In genomic region chr11:65870307-65870658, GRCh38 we compare ENCODE assay signal across 15 cellular contexts. TPM values are rescaled to one million over a fixed set of nuclear protein-coding genes. Genes with fewer than 3 reads are reported as not detected.
DNase-seq lines count a peak whose midpoint lies in the region; ATAC-seq, FAIRE-seq and TF ChIP-seq lines count a peak whose summit lies in the region.
"Had no signal": no experiment of that assay in that cellular context is flagged by ENCODE, and none has a peak within 500 bp of the region (broad histone marks: within the 10 kb centered on the region; RNA-seq: fewer than 3 reads in every experiment).

No MANE protein-coding gene starts in this region.

- no peaks in the 10 kb centered on the region; a peak in 1 of 5 replicates for H3K27me3 ChIP-seq in HepG2 (ENCODE audit: control insufficient read depth in 1 of 2, insufficient read depth in 2 of 2, low read length in 2 of 2)
- no peaks in the 10 kb centered on the region for H3K27me3 ChIP-seq in stomach smooth muscle (ENCODE audit: control insufficient read depth in 1 of 2, insufficient read depth in 2 of 2, low read length in 2 of 2)
- no peaks in the 10 kb centered on the region for H3K27me3 ChIP-seq in hepatocyte
- H3K27me3 ChIP-seq: body of pancreas, upper lobe of right lung had no signal

- H3K4me2 ChIP-seq in HepG2 (ENCODE audit: low read depth, low read length) (peak overlapping the region; percentile 71), hepatocyte (no peak overlapping the region)

- no peaks in the 10 kb centered on the region for H3K9me3 Mint-ChIP-seq in activated naive CD4-positive, alpha-beta T cell treated with anti-CD3 and anti-CD28 coated beads, Interleukin-2, amount 50 U/mL, for 24 hours
- H3K9me3 Mint-ChIP-seq in activated naive CD4-positive, alpha-beta T cell treated with anti-CD3 and anti-CD28 coated beads for 36 hours, result no peaks in the 10 kb centered on the region
- no peaks in the 10 kb centered on the region for H3K9me3 Mint-ChIP-seq in activated T-helper 17 cell treated with anti-CD3 and anti-CD28 coated beads, Interleukin-2, amount 50 U/mL, for 72 hours

- FAIRE-seq in HepG2 (lab: Jason Lieb, UNC), result no peak

- no peak overlapping the region for H2AFZ ChIP-seq in HepG2 (ENCODE audit: low read length)
- no peak overlapping the region for H2AFZ ChIP-seq in hepatocyte

- H3K9me2 ChIP-seq in hepatocyte (replicated peaks; ENCODE audit: insufficient read depth), result no peaks in the 10 kb centered on the region

- ATAC-seq in activated T-helper 17 cell treated with anti-CD3 and anti-CD28 coated beads, Interleukin-2, amount 50 U/mL, for 72 hours (replicated peaks), result no peak
- peak; percentile 4 for ATAC-seq in HepG2
- ATAC-seq: body of pancreas, upper lobe of right lung had no signal

- H3K9me3 ChIP-seq in HepG2 (ENCODE audit: low read length) (no peaks in the 10 kb centered on the region), stomach smooth muscle (ENCODE audit: control insufficient read depth in 2 of 2, low read length in 2 of 2) (no peaks in the 10 kb centered on the region), hepatocyte (ENCODE audit: low read depth) (no peaks in the 10 kb centered on the region)
- H3K9me3 ChIP-seq: body of pancreas, upper lobe of right lung had no signal

- no TSS peak for BruUV-seq in HepG2 (replicated peaks; lab: Mats Ljungman, UMichigan)

- no peak for TF ChIP-seq POLR2A in HepG2 (IDR thresholded peaks at IDR 0.05; ENCODE audit: insufficient read depth in 1 of 2, low read depth in 2 of 2, low read length in 2 of 2)

- no peaks in the 10 kb centered on the region for H3K79me2 ChIP-seq in HepG2 (ENCODE audit: insufficient read depth, low read length)
- no peaks in the 10 kb centered on the region for H3K79me2 ChIP-seq in hepatocyte

- POLR2A ChIA-PET in HepG2 (lab: Yijun Ruan, JAX), result interaction anchor here (1.0 to 8.9 kb wide), 4 partner anchors 11 to 20 kb away, joined by 3 to 81 read pairs (median 15); partner anchors contain the start of genes CCDC85B, CFL1, FIBP and MUS81

- no peak overlapping the region for H3K27ac Mint-ChIP-seq in activated naive CD4-positive, alpha-beta T cell treated with anti-CD3 and anti-CD28 coated beads, Interleukin-2, amount 50 U/mL, for 24 hours
- H3K27ac Mint-ChIP-seq in activated naive CD4-positive, alpha-beta T cell treated with anti-CD3 and anti-CD28 coated beads for 36 hours, result no peak overlapping the region
- H3K27ac Mint-ChIP-seq in activated T-helper 17 cell treated with anti-CD3 and anti-CD28 coated beads, Interleukin-2, amount 50 U/mL, for 72 hours, result peak overlapping the region; percentile 46

- no peak for DNase-seq in activated naive CD4-positive, alpha-beta T cell treated with anti-CD3 and anti-CD28 coated beads for 36 hours
- DNase-seq in HepG2 (ENCODE audit: low spot score) (no peak), DMS153 treated with DMSO at 0.1 percent for 48 hours (lab: John Stamatoyannopoulos, UW; ENCODE audit: unreplicated experiment) (no peak), hepatocyte (ENCODE audit: low spot score) (no peak), NCI-H2196 (lab: John Stamatoyannopoulos, UW; ENCODE audit: unreplicated experiment) (no peak)
- DNase-seq: activated CD4-positive, alpha-beta T cell treated with anti-CD3 and anti-CD28 coated beads for 4 hours; DND-41; KG1; NCI-H2029 treated with DMSO at 0.1 percent for 48 hours; nucleus accumbens; upper lobe of right lung had no signal

- intact Hi-C loops in activated naive CD4-positive, alpha-beta T cell treated with anti-CD3 and anti-CD28 coated beads for 36 hours (cut with micrococcal nuclease), result no loop called here
- intact Hi-C loops in HepG2 (cut with micrococcal nuclease; ENCODE audit: unreplicated experiment), result no loop called here

- no peak for TF ChIP-seq CTCF in HepG2 (CRISPR knock-in tag; IDR thresholded peaks at IDR 0.05)
- no peak for TF ChIP-seq CTCF in hepatocyte (IDR thresholded peaks at IDR 0.05; ENCODE audit: poor library complexity)

- H3K9ac ChIP-seq in HepG2 (ENCODE audit: insufficient read depth, low read depth, low read length) (no peak overlapping the region), stomach smooth muscle (ENCODE audit: low read length in 2 of 2) (no peak overlapping the region)

- no peak for TF ChIP-seq EP300 in HepG2 (IDR thresholded peaks at IDR 0.05; ENCODE audit: low read depth in 2 of 2, low read length in 2 of 2)
- no peak for TF ChIP-seq EP300 in HepG2 (CRISPR knock-in tag; IDR thresholded peaks at IDR 0.05; ENCODE audit: borderline replicate concordance)

- H3K36me3 Mint-ChIP-seq in activated naive CD4-positive, alpha-beta T cell treated with anti-CD3 and anti-CD28 coated beads, Interleukin-2, amount 50 U/mL, for 24 hours, result no peaks in the 10 kb centered on the region
- H3K36me3 Mint-ChIP-seq in activated naive CD4-positive, alpha-beta T cell treated with anti-CD3 and anti-CD28 coated beads for 36 hours (ENCODE audit: low read depth), result peaks cover 6% of the 10 kb centered on the region
- peaks cover 27% of the 10 kb centered on the region for H3K36me3 Mint-ChIP-seq in activated T-helper 17 cell treated with anti-CD3 and anti-CD28 coated beads, Interleukin-2, amount 50 U/mL, for 72 hours (ENCODE audit: low read depth)

- TF ChIP-seq RAD21 in HepG2 (CRISPR knock-in tag; IDR thresholded peaks at IDR 0.05), result no peak

- CTCF ChIA-PET in activated naive CD4-positive, alpha-beta T cell treated with anti-CD3 and anti-CD28 coated beads for 36 hours (lab: Charles Lee), result interaction anchor here (1.1 to 5.0 kb wide), 2 partner anchors 16 to 21 kb away, joined by 3 to 57 read pairs; partner anchors contain the start of genes CCDC85B and FIBP
- CTCF ChIA-PET in HepG2 (lab: Yijun Ruan, JAX; ENCODE audit: low intra/inter-chr PET ratio, low total read pairs), result no interaction called here

- H3K4me1 ChIP-seq in HepG2 (ENCODE audit: insufficient read depth, low read length) (peaks cover 22% of the 10 kb centered on the region), stomach smooth muscle (ENCODE audit: control insufficient read depth, insufficient read depth, low read length) (peaks cover 44% of the 10 kb centered on the region), hepatocyte (ENCODE audit: insufficient read depth) (no peaks in the 10 kb centered on the region)

- H3K4me3 Mint-ChIP-seq in activated naive CD4-positive, alpha-beta T cell treated with anti-CD3 and anti-CD28 coated beads, Interleukin-2, amount 50 U/mL, for 24 hours, result peak overlapping the region; percentile 33
- H3K4me3 Mint-ChIP-seq in activated naive CD4-positive, alpha-beta T cell treated with anti-CD3 and anti-CD28 coated beads for 36 hours, result no peak overlapping the region
- H3K4me3 Mint-ChIP-seq in activated T-helper 17 cell treated with anti-CD3 and anti-CD28 coated beads, Interleukin-2, amount 50 U/mL, for 72 hours, result peak overlapping the region; percentile 29

- H3K27ac ChIP-seq in HepG2 (ENCODE audit: extremely low read length, insufficient read depth, low read length) (no peak overlapping the region), stomach smooth muscle (ENCODE audit: low read length) (peak overlapping the region; percentile 89), hepatocyte (no peak overlapping the region)
- H3K27ac ChIP-seq: upper lobe of right lung had no signal

- no peaks in the 10 kb centered on the region for H3K27me3 Mint-ChIP-seq in activated naive CD4-positive, alpha-beta T cell treated with anti-CD3 and anti-CD28 coated beads, Interleukin-2, amount 50 U/mL, for 24 hours
- no peaks in the 10 kb centered on the region for H3K27me3 Mint-ChIP-seq in activated naive CD4-positive, alpha-beta T cell treated with anti-CD3 and anti-CD28 coated beads for 36 hours (ENCODE audit: low read depth)
- no peaks in the 10 kb centered on the region for H3K27me3 Mint-ChIP-seq in activated T-helper 17 cell treated with anti-CD3 and anti-CD28 coated beads, Interleukin-2, amount 50 U/mL, for 72 hours

- H4K20me1 ChIP-seq in HepG2 (ENCODE audit: insufficient read depth, low read length), result no peaks in the 10 kb centered on the region
- H4K20me1 ChIP-seq in hepatocyte (ENCODE audit: insufficient read depth, poor library complexity, severe bottlenecking), result no peaks in the 10 kb centered on the region

- 88% methylated on average over 2 of the region's 11 CpGs for WGBS in HepG2 (ENCODE audit: low lambda C conversion rate)
- 98% methylated on average over 10 of the region's 11 CpGs for WGBS in hepatocyte (ENCODE audit: low lambda C conversion rate, missing lambda C conversion rate)

- H3K4me3 ChIP-seq in HepG2 (replicated peaks in 1 of 3; ENCODE audit: insufficient read depth in 1 of 3, low read depth in 2 of 3, low read length in 3 of 3) (no peak overlapping the region; a peak in 1 of 6 replicates), stomach smooth muscle (ENCODE audit: low read length in 2 of 2) (peak overlapping the region in 1 of 2 donors; percentile 15), hepatocyte (no peak overlapping the region)
- H3K4me3 ChIP-seq: body of pancreas, upper lobe of right lung had no signal

- in situ Hi-C loops in HepG2 (cut with HindIII; ENCODE audit: extremely low pct_ligation_motif_present, low pct_unique_long_range_greater_than_20kb), result no loop called here

- peaks cover 14% of the 10 kb centered on the region for H3K4me1 Mint-ChIP-seq in activated naive CD4-positive, alpha-beta T cell treated with anti-CD3 and anti-CD28 coated beads, Interleukin-2, amount 50 U/mL, for 24 hours
- peaks cover 11% of the 10 kb centered on the region for H3K4me1 Mint-ChIP-seq in activated naive CD4-positive, alpha-beta T cell treated with anti-CD3 and anti-CD28 coated beads for 36 hours (ENCODE audit: low read depth)
- H3K4me1 Mint-ChIP-seq in activated T-helper 17 cell treated with anti-CD3 and anti-CD28 coated beads, Interleukin-2, amount 50 U/mL, for 72 hours, result peaks cover under 1% of the 10 kb centered on the region

- H3K36me3 ChIP-seq in HepG2 (replicated peaks in 1 of 2; ENCODE audit: control insufficient read depth in 1 of 2, insufficient read depth in 2 of 2, low read length in 2 of 2) (peaks cover 2 to 17% of the 10 kb centered on the region in 2 experiments; a peak in 4 of 5 replicates), stomach smooth muscle (ENCODE audit: control insufficient read depth in 2 of 2, insufficient read depth in 2 of 2, low read length in 2 of 2) (peaks cover 31 to 35% of the 10 kb centered on the region in 2 donors), hepatocyte (replicated peaks; ENCODE audit: insufficient read depth, low read depth) (no peaks in the 10 kb centered on the region)

RNA-seq across cellular contexts. Expression of gene EFEMP2, which starts 2.3 kb away (rescaled TPM):
- total RNA-seq in activated naive CD4-positive, alpha-beta T cell treated with anti-CD3 and anti-CD28 coated beads for 36 hours, result 10 to 100 TPM; 10.1 to 11.5 TPM
- 10 to 100 TPM; 11.5 to 76.3 TPM for total RNA-seq in activated T-helper 17 cell treated with anti-CD3 and anti-CD28 coated beads, Interleukin-2, amount 50 U/mL, for 72 hours
- 3.7 and 7.4 TPM in 2 replicates for total RNA-seq in HepG2 (2016; rRNA removed; fragmentation: Illumina TruSeq; extraction: Trizol)
- total RNA-seq in HepG2 (2016; cell fraction: cytosol; rRNA removed; fragmentation: Illumina TruSeq; extraction: Trizol; ENCODE audit: low read depth), result 15.2 and 15.7 TPM in 2 replicates
- total RNA-seq in HepG2 (2016; cell fraction: insoluble cytoplasmic fraction; rRNA removed; fragmentation: Illumina TruSeq; extraction: Trizol), result 3.7 and 8.2 TPM in 2 replicates
- total RNA-seq in HepG2 (2016; cell fraction: membrane; rRNA removed; fragmentation: Illumina TruSeq; extraction: Trizol), result 12.4 and 16.0 TPM in 2 replicates
- 7.8 and 14.5 TPM in 2 replicates for total RNA-seq in HepG2 (2016; cell fraction: nucleus; rRNA removed; fragmentation: Illumina TruSeq; extraction: Trizol)
- 29.7 and 34.3 TPM in 2 replicates for polyA plus RNA-seq in HepG2 (2011; rRNA removed)
- 17.6 and 22.8 TPM in 2 replicates for polyA plus RNA-seq in HepG2 (2011; cell fraction: cytosol; rRNA removed)
- 150 and 216 TPM in 2 replicates for polyA plus RNA-seq in HepG2 (2011; cell fraction: nucleus; rRNA removed)
- 12.1 and 14.4 TPM in 2 replicates for polyA plus RNA-seq in HepG2 (2012)
- 19.2 and 19.9 TPM in 2 replicates for polyA plus RNA-seq in HepG2 (2016; cell fraction: cytosol; fragmentation: Illumina TruSeq; extraction: Trizol; ENCODE audit: low read depth)
- polyA plus RNA-seq in HepG2 (2016; cell fraction: insoluble cytoplasmic fraction; fragmentation: Illumina TruSeq; extraction: Trizol; ENCODE audit: low read depth), result 5.8 and 5.9 TPM in 2 replicates
- polyA plus RNA-seq in HepG2 (2016; cell fraction: membrane; fragmentation: Illumina TruSeq; extraction: Trizol; ENCODE audit: low read depth), result 18.0 and 19.9 TPM in 2 replicates
- 20.2 and 23.5 TPM in 2 replicates for polyA plus RNA-seq in HepG2 (2016; cell fraction: nucleus; fragmentation: Illumina TruSeq; extraction: Trizol; ENCODE audit: insufficient read depth, low read depth)
- polyA minus RNA-seq in HepG2 (2011; rRNA and poly(A)+ RNA removed; ENCODE audit: low replicate concordance), result 2.1 and 18.1 TPM in 2 replicates
- polyA minus RNA-seq in HepG2 (2011; cell fraction: cytosol; rRNA and poly(A)+ RNA removed), result 4.1 and 4.8 TPM in 2 replicates
- polyA minus RNA-seq in HepG2 (2011; cell fraction: nucleus; rRNA and poly(A)+ RNA removed), result 14.5 and 17.7 TPM in 2 replicates
- total RNA-seq in hepatocyte, result 65.2 and 69.7 TPM in 2 replicates
- 197 and 230 TPM in 2 replicates for polyA plus RNA-seq in hepatocyte

RNA-seq across cellular contexts. Expression of gene CTSW, which starts 9.4 kb away (rescaled TPM):
- total RNA-seq in activated naive CD4-positive, alpha-beta T cell treated with anti-CD3 and anti-CD28 coated beads for 36 hours, result under 1 TPM; 0.91 to 0.95 TPM
- total RNA-seq in activated T-helper 17 cell treated with anti-CD3 and anti-CD28 coated beads, Interleukin-2, amount 50 U/mL, for 72 hours, result 10 to 100 TPM in 1 of 2 donors, 1 to 10 TPM in 1; 5.4 to 23.6 TPM
- not detected in 2 replicates for total RNA-seq in HepG2 (2016; rRNA removed; fragmentation: Illumina TruSeq; extraction: Trizol)
- total RNA-seq in HepG2 (2016; cell fraction: cytosol; rRNA removed; fragmentation: Illumina TruSeq; extraction: Trizol; ENCODE audit: low read depth), result not detected in 2 replicates
- not detected in 2 replicates for total RNA-seq in HepG2 (2016; cell fraction: insoluble cytoplasmic fraction; rRNA removed; fragmentation: Illumina TruSeq; extraction: Trizol)
- total RNA-seq in HepG2 (2016; cell fraction: membrane; rRNA removed; fragmentation: Illumina TruSeq; extraction: Trizol), result not detected in 2 replicates
- total RNA-seq in HepG2 (2016; cell fraction: nucleus; rRNA removed; fragmentation: Illumina TruSeq; extraction: Trizol), result not detected in 2 replicates
- polyA plus RNA-seq in HepG2 (2011; rRNA removed), result 0.09 TPM in 1 of 2 replicates, not detected in the other
- not detected in 2 replicates for polyA plus RNA-seq in HepG2 (2011; cell fraction: cytosol; rRNA removed)
- polyA plus RNA-seq in HepG2 (2011; cell fraction: nucleus; rRNA removed), result 0.24 TPM in 1 of 2 replicates, not detected in the other
- polyA plus RNA-seq in HepG2 (2012), result 0.29 TPM in 1 of 2 replicates, not detected in the other
- not detected in 2 replicates for polyA plus RNA-seq in HepG2 (2016; cell fraction: cytosol; fragmentation: Illumina TruSeq; extraction: Trizol; ENCODE audit: low read depth)
- polyA plus RNA-seq in HepG2 (2016; cell fraction: insoluble cytoplasmic fraction; fragmentation: Illumina TruSeq; extraction: Trizol; ENCODE audit: low read depth), result not detected in 2 replicates
- polyA plus RNA-seq in HepG2 (2016; cell fraction: membrane; fragmentation: Illumina TruSeq; extraction: Trizol; ENCODE audit: low read depth), result not detected in 2 replicates
- not detected in 2 replicates for polyA plus RNA-seq in HepG2 (2016; cell fraction: nucleus; fragmentation: Illumina TruSeq; extraction: Trizol; ENCODE audit: insufficient read depth, low read depth)
- not detected in 2 replicates for polyA minus RNA-seq in HepG2 (2011; rRNA and poly(A)+ RNA removed; ENCODE audit: low replicate concordance)
- not detected in 2 replicates for polyA minus RNA-seq in HepG2 (2011; cell fraction: cytosol; rRNA and poly(A)+ RNA removed)
- polyA minus RNA-seq in HepG2 (2011; cell fraction: nucleus; rRNA and poly(A)+ RNA removed), result not detected in 2 replicates
- not detected in 2 replicates for total RNA-seq in hepatocyte
- polyA plus RNA-seq in hepatocyte, result 0.15 and 0.56 TPM in 2 replicates

RNA-seq across cellular contexts. Expression of gene MUS81, which starts 10.1 kb away (rescaled TPM):
- 10 to 100 TPM; 51.4 to 54.7 TPM for total RNA-seq in activated naive CD4-positive, alpha-beta T cell treated with anti-CD3 and anti-CD28 coated beads for 36 hours
- 10 to 100 TPM; 65.2 to 77.2 TPM for total RNA-seq in activated T-helper 17 cell treated with anti-CD3 and anti-CD28 coated beads, Interleukin-2, amount 50 U/mL, for 72 hours
- total RNA-seq in HepG2 (2016; rRNA removed; fragmentation: Illumina TruSeq; extraction: Trizol), result 13.2 and 25.6 TPM in 2 replicates
- 9.1 and 9.8 TPM in 2 replicates for total RNA-seq in HepG2 (2016; cell fraction: cytosol; rRNA removed; fragmentation: Illumina TruSeq; extraction: Trizol; ENCODE audit: low read depth)
- total RNA-seq in HepG2 (2016; cell fraction: insoluble cytoplasmic fraction; rRNA removed; fragmentation: Illumina TruSeq; extraction: Trizol), result 10.0 and 23.4 TPM in 2 replicates
- total RNA-seq in HepG2 (2016; cell fraction: membrane; rRNA removed; fragmentation: Illumina TruSeq; extraction: Trizol), result 9.8 and 11.9 TPM in 2 replicates
- total RNA-seq in HepG2 (2016; cell fraction: nucleus; rRNA removed; fragmentation: Illumina TruSeq; extraction: Trizol), result 33.1 and 33.6 TPM in 2 replicates
- 30.2 and 43.6 TPM in 2 replicates for polyA plus RNA-seq in HepG2 (2011; rRNA removed)
- 9.6 and 15.1 TPM in 2 replicates for polyA plus RNA-seq in HepG2 (2011; cell fraction: cytosol; rRNA removed)
- 256 and 293 TPM in 2 replicates for polyA plus RNA-seq in HepG2 (2011; cell fraction: nucleus; rRNA removed)
- polyA plus RNA-seq in HepG2 (2012), result 17.9 and 34.3 TPM in 2 replicates
- polyA plus RNA-seq in HepG2 (2016; cell fraction: cytosol; fragmentation: Illumina TruSeq; extraction: Trizol; ENCODE audit: low read depth), result 5.3 and 7.5 TPM in 2 replicates
- polyA plus RNA-seq in HepG2 (2016; cell fraction: insoluble cytoplasmic fraction; fragmentation: Illumina TruSeq; extraction: Trizol; ENCODE audit: low read depth), result 10.0 and 14.2 TPM in 2 replicates
- 9.0 and 9.4 TPM in 2 replicates for polyA plus RNA-seq in HepG2 (2016; cell fraction: membrane; fragmentation: Illumina TruSeq; extraction: Trizol; ENCODE audit: low read depth)
- 70.1 TPM in 2 replicates for polyA plus RNA-seq in HepG2 (2016; cell fraction: nucleus; fragmentation: Illumina TruSeq; extraction: Trizol; ENCODE audit: insufficient read depth, low read depth)
- polyA minus RNA-seq in HepG2 (2011; rRNA and poly(A)+ RNA removed; ENCODE audit: low replicate concordance), result 21.4 and 58.7 TPM in 2 replicates
- 5.5 and 5.8 TPM in 2 replicates for polyA minus RNA-seq in HepG2 (2011; cell fraction: cytosol; rRNA and poly(A)+ RNA removed)
- polyA minus RNA-seq in HepG2 (2011; cell fraction: nucleus; rRNA and poly(A)+ RNA removed), result 60.9 and 66.5 TPM in 2 replicates
- 22.3 and 23.8 TPM in 2 replicates for total RNA-seq in hepatocyte
- polyA plus RNA-seq in hepatocyte, result 47.0 and 51.7 TPM in 2 replicates

RNA-seq across cellular contexts. Expression of gene CFL1, which starts 12.3 kb away (rescaled TPM):
- 1,000 to 10,000 TPM; 1,043 to 1,085 TPM for total RNA-seq in activated naive CD4-positive, alpha-beta T cell treated with anti-CD3 and anti-CD28 coated beads for 36 hours
- total RNA-seq in activated T-helper 17 cell treated with anti-CD3 and anti-CD28 coated beads, Interleukin-2, amount 50 U/mL, for 72 hours, result 1,000 to 10,000 TPM in 1 of 2 donors, 100 to 1,000 TPM in 1; 682 to 1,566 TPM
- total RNA-seq in HepG2 (2016; rRNA removed; fragmentation: Illumina TruSeq; extraction: Trizol) (383 and 458 TPM in 2 replicates), hepatocyte (720 and 758 TPM in 2 replicates)
- 49.6 and 56.4 TPM in 2 replicates for total RNA-seq in HepG2 (2016; cell fraction: cytosol; rRNA removed; fragmentation: Illumina TruSeq; extraction: Trizol; ENCODE audit: low read depth)
- total RNA-seq in HepG2 (2016; cell fraction: insoluble cytoplasmic fraction; rRNA removed; fragmentation: Illumina TruSeq; extraction: Trizol), result 365 and 431 TPM in 2 replicates
- total RNA-seq in HepG2 (2016; cell fraction: membrane; rRNA removed; fragmentation: Illumina TruSeq; extraction: Trizol), result 92.4 and 99.4 TPM in 2 replicates
- 154 and 171 TPM in 2 replicates for total RNA-seq in HepG2 (2016; cell fraction: nucleus; rRNA removed; fragmentation: Illumina TruSeq; extraction: Trizol)
- polyA plus RNA-seq in HepG2 (2011; rRNA removed) (347 and 379 TPM in 2 replicates), hepatocyte (1,698 and 1,708 TPM in 2 replicates)
- 649 and 884 TPM in 2 replicates for polyA plus RNA-seq in HepG2 (2011; cell fraction: cytosol; rRNA removed)
- polyA plus RNA-seq in HepG2 (2011; cell fraction: nucleus; rRNA removed), result 218 and 244 TPM in 2 replicates
- 289 and 295 TPM in 2 replicates for polyA plus RNA-seq in HepG2 (2012)
- polyA plus RNA-seq in HepG2 (2016; cell fraction: cytosol; fragmentation: Illumina TruSeq; extraction: Trizol; ENCODE audit: low read depth), result 112 and 116 TPM in 2 replicates
- 879 and 1,116 TPM in 2 replicates for polyA plus RNA-seq in HepG2 (2016; cell fraction: insoluble cytoplasmic fraction; fragmentation: Illumina TruSeq; extraction: Trizol; ENCODE audit: low read depth)
- polyA plus RNA-seq in HepG2 (2016; cell fraction: membrane; fragmentation: Illumina TruSeq; extraction: Trizol; ENCODE audit: low read depth), result 173 and 178 TPM in 2 replicates
- polyA plus RNA-seq in HepG2 (2016; cell fraction: nucleus; fragmentation: Illumina TruSeq; extraction: Trizol; ENCODE audit: insufficient read depth, low read depth), result 427 and 437 TPM in 2 replicates
- 360 and 1,083 TPM in 2 replicates for polyA minus RNA-seq in HepG2 (2011; rRNA and poly(A)+ RNA removed; ENCODE audit: low replicate concordance)
- 284 and 320 TPM in 2 replicates for polyA minus RNA-seq in HepG2 (2011; cell fraction: cytosol; rRNA and poly(A)+ RNA removed)
- polyA minus RNA-seq in HepG2 (2011; cell fraction: nucleus; rRNA and poly(A)+ RNA removed), result 153 and 218 TPM in 2 replicates

RNA-seq across cellular contexts. Expression of gene FIBP, which starts 18.0 kb away (rescaled TPM):
- total RNA-seq in activated naive CD4-positive, alpha-beta T cell treated with anti-CD3 and anti-CD28 coated beads for 36 hours, result 10 to 100 TPM; 83.1 to 86.6 TPM
- 100 to 1,000 TPM in 1 of 2 donors, 10 to 100 TPM in 1; 75.8 to 102 TPM for total RNA-seq in activated T-helper 17 cell treated with anti-CD3 and anti-CD28 coated beads, Interleukin-2, amount 50 U/mL, for 72 hours
- total RNA-seq in HepG2 (2016; rRNA removed; fragmentation: Illumina TruSeq; extraction: Trizol) (62.1 and 66.0 TPM in 2 replicates), hepatocyte (72.6 and 74.9 TPM in 2 replicates)
- total RNA-seq in HepG2 (2016; cell fraction: cytosol; rRNA removed; fragmentation: Illumina TruSeq; extraction: Trizol; ENCODE audit: low read depth), result 107 and 121 TPM in 2 replicates
- total RNA-seq in HepG2 (2016; cell fraction: insoluble cytoplasmic fraction; rRNA removed; fragmentation: Illumina TruSeq; extraction: Trizol), result 58.2 and 62.9 TPM in 2 replicates
- total RNA-seq in HepG2 (2016; cell fraction: membrane; rRNA removed; fragmentation: Illumina TruSeq; extraction: Trizol), result 102 and 112 TPM in 2 replicates
- 30.9 and 31.6 TPM in 2 replicates for total RNA-seq in HepG2 (2016; cell fraction: nucleus; rRNA removed; fragmentation: Illumina TruSeq; extraction: Trizol)
- polyA plus RNA-seq in HepG2 (2011; rRNA removed) (42.9 and 55.3 TPM in 2 replicates), hepatocyte (93.6 and 101 TPM in 2 replicates)
- 42.7 and 69.1 TPM in 2 replicates for polyA plus RNA-seq in HepG2 (2011; cell fraction: cytosol; rRNA removed)
- polyA plus RNA-seq in HepG2 (2011; cell fraction: nucleus; rRNA removed), result 93.3 and 102 TPM in 2 replicates
- 30.4 and 30.7 TPM in 2 replicates for polyA plus RNA-seq in HepG2 (2012)
- polyA plus RNA-seq in HepG2 (2016; cell fraction: cytosol; fragmentation: Illumina TruSeq; extraction: Trizol; ENCODE audit: low read depth), result 106 and 128 TPM in 2 replicates
- polyA plus RNA-seq in HepG2 (2016; cell fraction: insoluble cytoplasmic fraction; fragmentation: Illumina TruSeq; extraction: Trizol; ENCODE audit: low read depth), result 57.7 and 68.5 TPM in 2 replicates
- 104 and 109 TPM in 2 replicates for polyA plus RNA-seq in HepG2 (2016; cell fraction: membrane; fragmentation: Illumina TruSeq; extraction: Trizol; ENCODE audit: low read depth)
- 53.2 and 59.2 TPM in 2 replicates for polyA plus RNA-seq in HepG2 (2016; cell fraction: nucleus; fragmentation: Illumina TruSeq; extraction: Trizol; ENCODE audit: insufficient read depth, low read depth)
- polyA minus RNA-seq in HepG2 (2011; rRNA and poly(A)+ RNA removed; ENCODE audit: low replicate concordance), result 100 and 198 TPM in 2 replicates
- polyA minus RNA-seq in HepG2 (2011; cell fraction: cytosol; rRNA and poly(A)+ RNA removed), result 30.7 and 31.3 TPM in 2 replicates
- polyA minus RNA-seq in HepG2 (2011; cell fraction: nucleus; rRNA and poly(A)+ RNA removed), result 25.2 and 39.5 TPM in 2 replicates
